27 cellular contexts compared by ENCODE assay signal in genomic region chr11:122682464-122682863, GRCh38.
"Had no signal": no experiment of that assay in that cellular context is flagged by ENCODE, and none has a peak within 500 bp of the region (broad histone marks: within the 10 kb centered on the region; RNA-seq: fewer than 3 reads in every experiment).

No MANE protein-coding gene starts in this region.

- H3K9me3 Mint-ChIP-seq: activated CD4-positive, alpha-beta T cell treated with anti-CD3 and anti-CD28 coated beads, Interleukin-2, amount 10 ng/mL, durations not matched to agents 7 days and 5 days; activated naive CD4-positive, alpha-beta T cell treated with anti-CD3 and anti-CD28 coated beads, Interleukin-2, amount 50 U/mL, for 72 hours; activated T-cell treated with anti-CD3 and anti-CD28 coated beads, Interleukin-2, amount 50 U/mL, for 24 hours; activated T-helper 2 cell treated with anti-CD3 and anti-CD28 coated beads, Interferon-gamma antibody, Interleukin-2, Interleukin-4, amounts not matched to agents 10 μg/mL and 5 μg/mL and 100 μg/mL, durations not matched to agents 14 hours and 24 hours and 36 hours; central memory CD8-positive, alpha-beta T cell; T-helper 1 cell treated with Interleukin-12 subunit alpha and Interleukin-12 subunit beta and Interleukin-4 antibody, amounts not matched to agents 30 μg/mL and 1 μg/mL, for 36 hours; T-helper 2 cell treated with Interferon-gamma antibody and Interleukin-4, amounts not matched to agents 5 μg/mL and 100 μg/mL, for 36 hours had no signal

- DNase-seq: activated CD4-positive, alpha-beta T cell treated with anti-CD3 and anti-CD28 coated beads, Interleukin-2, amount 10 ng/mL, durations not matched to agents 7 days and 5 days; activated CD4-positive, alpha-beta T cell treated with anti-CD3 and anti-CD28 coated beads, Interleukin-2, amount 50 U/mL, for 48 hours; activated CD8-positive, alpha-beta T cell treated with anti-CD3 and anti-CD28 coated beads, Interleukin-2, amount 10 ng/mL, durations not matched to agents 7 days and 5 days; activated gamma-delta T cell; activated naive CD4-positive, alpha-beta T cell treated with Interleukin-2 at 50 U/mL for 16 hours; activated T-cell treated with anti-CD3 and anti-CD28 coated beads, Interleukin-2, amount 50 U/mL, for 24 hours; amniotic stem cell; MM.1S; NCI-H1092; NCI-H1436 treated with DMSO at 0.1 percent for 48 hours; NCI-H187; NCI-H2029 treated with DMSO at 0.1 percent for 48 hours; NCI-H2107; NCI-H2171; NK-92 treated with Interleukin-12 subunit alpha and Interleukin-12 subunit beta, amount 100 ng/mL, for 24 hours; Peyer's patch; SHP77 treated with DMSO at 0.1 percent for 48 hours; SK-N-SH had no signal

- H3K9me3 ChIP-seq: ascending aorta, Peyer's patch, SJSA1, SK-N-SH had no signal

- H3K4me3 ChIP-seq: ascending aorta, cardiac muscle cell, Peyer's patch, SJSA1 had no signal

- H3K36me3 Mint-ChIP-seq: activated naive CD4-positive, alpha-beta T cell treated with anti-CD3 and anti-CD28 coated beads, Interleukin-2, amount 50 U/mL, for 72 hours had no signal

- H3K27me3 ChIP-seq: ascending aorta, cardiac muscle cell, Peyer's patch, SJSA1 had no signal

- ATAC-seq: activated CD8-positive, alpha-beta T cell treated with anti-CD3 and anti-CD28 coated beads, Interleukin-2, amount 10 ng/mL, durations not matched to agents 7 days and 5 days had no signal

- H3K4me3 Mint-ChIP-seq: activated CD4-positive, alpha-beta T cell treated with anti-CD3 and anti-CD28 coated beads for 36 hours; activated CD4-positive, alpha-beta T cell treated with anti-CD3 and anti-CD28 coated beads, Interleukin-2, amount 10 ng/mL, durations not matched to agents 7 days and 5 days; activated CD8-positive, alpha-beta T cell treated with anti-CD3 and anti-CD28 coated beads, Interleukin-2, amount 10 ng/mL, durations not matched to agents 7 days and 5 days; activated T-cell treated with anti-CD3 and anti-CD28 coated beads, Interleukin-2, amount 50 U/mL, for 24 hours; central memory CD8-positive, alpha-beta T cell; T-helper 1 cell treated with Interleukin-12 subunit alpha and Interleukin-12 subunit beta and Interleukin-4 antibody, amounts not matched to agents 30 μg/mL and 1 μg/mL, for 36 hours; T-helper 2 cell treated with Interferon-gamma antibody and Interleukin-4, amounts not matched to agents 5 μg/mL and 100 μg/mL, for 36 hours had no signal

- H3K27me3 Mint-ChIP-seq: activated CD4-positive, alpha-beta T cell treated with anti-CD3 and anti-CD28 coated beads for 36 hours; activated CD4-positive, alpha-beta T cell treated with anti-CD3 and anti-CD28 coated beads, Interleukin-2, amount 10 ng/mL, durations not matched to agents 7 days and 5 days; activated T-cell treated with anti-CD3 and anti-CD28 coated beads, Interleukin-2, amount 50 U/mL, for 24 hours; central memory CD8-positive, alpha-beta T cell had no signal

- H3K9ac ChIP-seq: SK-N-SH had no signal

- H3K27ac Mint-ChIP-seq: activated CD4-positive, alpha-beta T cell treated with anti-CD3 and anti-CD28 coated beads for 36 hours; activated CD4-positive, alpha-beta T cell treated with anti-CD3 and anti-CD28 coated beads, Interleukin-2, amount 10 ng/mL, durations not matched to agents 7 days and 5 days; activated naive CD4-positive, alpha-beta T cell treated with anti-CD3 and anti-CD28 coated beads, Interleukin-2, amount 50 U/mL, for 72 hours; activated T-cell treated with anti-CD3 and anti-CD28 coated beads, Interleukin-2, amount 50 U/mL, for 24 hours; activated T-helper 2 cell treated with anti-CD3 and anti-CD28 coated beads, Interferon-gamma antibody, Interleukin-2, Interleukin-4, amounts not matched to agents 10 μg/mL and 5 μg/mL and 100 μg/mL, durations not matched to agents 14 hours and 24 hours and 36 hours; T-helper 1 cell treated with Interleukin-12 subunit alpha and Interleukin-12 subunit beta and Interleukin-4 antibody, amounts not matched to agents 30 μg/mL and 1 μg/mL, for 36 hours; T-helper 2 cell treated with Interferon-gamma antibody and Interleukin-4, amounts not matched to agents 5 μg/mL and 100 μg/mL, for 36 hours had no signal

- H3K27ac ChIP-seq: ascending aorta, cardiac muscle cell, Peyer's patch, SJSA1 had no signal

- H3K36me3 ChIP-seq: ascending aorta, cardiac muscle cell, Peyer's patch, SJSA1 had no signal

- H3K4me1 ChIP-seq: ascending aorta, Peyer's patch had no signal
